16 cellular contexts compared by ENCODE assay signal in genomic region chr16:56294599-56294998, GRCh38.
A peak's percentile ranks its signal among the peaks of the same experiment; 100 is the strongest.
DNase-seq lines count a peak whose midpoint lies in the region; ATAC-seq and TF ChIP-seq lines count a peak whose summit lies in the region.
"Had no signal": no experiment of that assay in that cellular context is flagged by ENCODE, and none has a peak within 500 bp of the region (broad histone marks: within the 10 kb centered on the region; RNA-seq: fewer than 3 reads in every experiment).

No MANE protein-coding gene starts in this region.

- CTCF ChIA-PET in BJ (lab: Yijun Ruan, JAX) = interaction anchor here (1.2 to 1.6 kb wide), 4 partner anchors 10 to 102 kb away, joined by 3 to 8 read pairs (median 4); no protein-coding TSS in a partner anchor

- H3K27me3 ChIP-seq in BJ (ENCODE audit: control insufficient read depth, insufficient read depth, low read length) = no peaks in the 10 kb centered on the region; the same call in 1 of the 2 replicates
- H3K27me3 ChIP-seq in RWPE2 (ENCODE audit: insufficient read depth, poor library complexity, severe bottlenecking) = peaks cover 2% of the 10 kb centered on the region

- H3K27ac ChIP-seq in RWPE2 (ENCODE audit: poor library complexity, severe bottlenecking) = no peak overlapping the region

- ATAC-seq in RWPE2 (ENCODE audit: low read depth) (peak; percentile 59; the same call in 2 of the 3 replicates), omental fat pad (ENCODE audit: low FRiP score) (peak; percentile 50), GM18868 (IDR thresholded peaks at IDR 0.05; ENCODE audit: unreplicated experiment) (no peak)
- ATAC-seq: activated T-cell treated with anti-CD3 and anti-CD28 coated beads, Interleukin-2, amount 50 U/mL, for 72 hours; esophagus mucosa; HCT116 had no signal

- TF ChIP-seq CTCF in BJ (IDR thresholded peaks at IDR 0.05; ENCODE audit: insufficient read depth, low read depth, low read length) = no peak
- no peak for TF ChIP-seq CTCF in RWPE2 (IDR thresholded peaks at IDR 0.05; ENCODE audit: poor library complexity, severe bottlenecking)
- TF ChIP-seq CTCF in fibroblast of the aortic adventitia (IDR thresholded peaks at IDR 0.05; ENCODE audit: insufficient read depth, low read length) = no peak
- TF ChIP-seq CTCF in omental fat pad (IDR thresholded peaks at IDR 0.05) = no peak
- no peak for TF ChIP-seq CTCF in GM10266 (IDR thresholded peaks at IDR 0.05; ENCODE audit: control insufficient read depth, insufficient read depth, low read depth, missing control alignments)

- DNase-seq in BJ (ENCODE audit: low read depth) (peak; percentile 43), RWPE2 (ENCODE audit: low spot score) (no peak), fibroblast of the aortic adventitia (ENCODE audit: low read depth) (peak; percentile 90), omental fat pad (ENCODE audit: low spot score) (no peak), GM10266 (ENCODE audit: extremely low spot score) (no peak), retina (no peak)
- no peak for DNase-seq in effector CD8-positive, alpha-beta T cell (lab: John Stamatoyannopoulos, UW)
- DNase-seq: activated T-cell treated with anti-CD3 and anti-CD28 coated beads, Interleukin-2, amount 50 U/mL, for 72 hours; CD4-positive, CD25-positive, alpha-beta regulatory T cell; islet precursor cell; NCI-H1436; stimulated activated CD4-positive, alpha-beta T cell treated with anti-CD3 and anti-CD28 coated beads, Interleukin-15, amount 100 ng/mL, for 24 hours; stimulated activated CD8-positive, alpha-beta memory T cell treated with anti-CD3 and anti-CD28 coated beads, Interleukin-4, amount 100 ng/mL, for 48 hours had no signal

- POLR2A ChIA-PET in BJ (lab: Charles Lee) = no interaction called here

- H3K4me1 ChIP-seq in RWPE2 (ENCODE audit: insufficient read depth, poor library complexity, severe bottlenecking) = no peaks in the 10 kb centered on the region

- H3K36me3 ChIP-seq in BJ (ENCODE audit: control insufficient read depth, insufficient read depth, low read length) (0 out of 2 replicates have a peak, but pooled peaks cover 1% of the 10 kb centered on the region), RWPE2 (ENCODE audit: low read depth) (no peaks in the 10 kb centered on the region)

- H3K4me3 ChIP-seq in BJ (ENCODE audit: low read depth, low read length) = no peak overlapping the region
- no peak overlapping the region for H3K4me3 ChIP-seq in RWPE2 (ENCODE audit: severe bottlenecking)
- no peak overlapping the region for H3K4me3 ChIP-seq in fibroblast of the aortic adventitia (ENCODE audit: low read depth, low read length)

- no peaks in the 10 kb centered on the region for H3K9me3 ChIP-seq in RWPE2 (ENCODE audit: severe bottlenecking)

Comparison
In these comparisons a context has a peak if more than half of its experiments do, and no peak if none do; other contexts are left out.
1. DNase-seq: peak in BJ (single experiment) and fibroblast of the aortic adventitia (single experiment); none in RWPE2 (single experiment), omental fat pad (single experiment), GM10266 (single experiment), effector CD8-positive, alpha-beta T cell (single experiment) and retina (single experiment).